ENCODE assay signal across 9 cellular contexts in the genomic region with DNA sequence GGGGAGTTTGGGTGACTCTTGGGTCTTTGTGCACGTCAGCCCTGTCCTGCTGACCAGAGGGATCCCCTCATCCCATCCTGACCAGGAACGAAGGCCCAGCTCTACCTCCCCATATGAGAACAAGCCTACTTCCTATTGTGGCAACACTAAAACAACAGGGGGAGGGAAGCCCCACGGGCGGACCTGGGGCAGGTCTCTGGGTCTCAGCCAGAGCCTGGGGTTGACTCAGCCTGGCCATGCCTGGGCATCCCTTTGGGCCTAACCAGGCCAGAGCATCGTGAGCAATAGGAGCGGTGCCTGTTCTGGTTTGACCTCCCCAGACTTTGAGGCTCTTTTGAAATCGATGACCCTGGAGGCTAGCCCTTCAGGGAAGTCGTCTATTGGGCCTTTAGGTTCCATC.
DNase-seq lines count a peak whose midpoint lies in the region; ATAC-seq and TF ChIP-seq lines count a peak whose summit lies in the region.
"Had no signal": no experiment of that assay in that cellular context is flagged by ENCODE, and none has a peak within 500 bp of the region (broad histone marks: within the 10 kb centered on the region; RNA-seq: fewer than 3 reads in every experiment).

No MANE protein-coding gene starts in this region.

- peaks cover 23% of the 10 kb centered on the region for H4K20me1 ChIP-seq in OCI-LY3 (ENCODE audit: insufficient read depth, low read length)

- H3K27ac ChIP-seq in OCI-LY3 (ENCODE audit: low read length): peak overlapping the region; percentile 83
- peak overlapping the region; percentile 73 for H3K27ac ChIP-seq in effector memory CD4-positive, alpha-beta T cell (ENCODE audit: insufficient read depth, low read length, poor library complexity, severe bottlenecking)
- H3K27ac ChIP-seq: prostate gland had no signal

- no peaks in the 10 kb centered on the region for H3K27me3 ChIP-seq in OCI-LY3 (ENCODE audit: low read depth, low read length)
- no peaks in the 10 kb centered on the region for H3K27me3 ChIP-seq in effector memory CD4-positive, alpha-beta T cell (replicated peaks; ENCODE audit: control insufficient read depth, insufficient read depth, low read length, poor library complexity, severe bottlenecking)

- peaks cover 59% of the 10 kb centered on the region for H3K4me1 Mint-ChIP-seq in T-helper 1 cell treated with Interleukin-12 subunit alpha and Interleukin-12 subunit beta and Interleukin-4 antibody, amounts not matched to agents 30 μg/mL and 1 μg/mL, for 36 hours (ENCODE audit: low read depth)
- H3K4me1 Mint-ChIP-seq in stimulated activated effector memory CD8-positive, alpha-beta T cell treated with anti-CD3 and anti-CD28 coated beads, Interleukin-12 subunit alpha, Interleukin-12 subunit beta, amount 100 ng/mL, for 72 hours: peaks cover 83% of the 10 kb centered on the region

- H3K36me3 ChIP-seq in OCI-LY3 (replicated peaks; ENCODE audit: low read depth, low read length): peaks cover 35% of the 10 kb centered on the region
- H3K36me3 ChIP-seq in effector memory CD4-positive, alpha-beta T cell (ENCODE audit: control insufficient read depth, insufficient read depth, low read length): peaks cover 26% of the 10 kb centered on the region
- H3K36me3 ChIP-seq: prostate gland had no signal

- no peak overlapping the region for H2AFZ ChIP-seq in OCI-LY3 (ENCODE audit: low read depth, low read length)

- peaks cover 58% of the 10 kb centered on the region for H3K4me1 ChIP-seq in OCI-LY3 (ENCODE audit: low read length)
- peaks cover 56% of the 10 kb centered on the region for H3K4me1 ChIP-seq in effector memory CD4-positive, alpha-beta T cell (ENCODE audit: control insufficient read depth, insufficient read depth, low read length, poor library complexity, severe bottlenecking)
- H3K4me1 ChIP-seq: prostate gland had no signal

- H3K9me3 Mint-ChIP-seq in T-helper 1 cell treated with Interleukin-12 subunit alpha and Interleukin-12 subunit beta and Interleukin-4 antibody, amounts not matched to agents 30 μg/mL and 1 μg/mL, for 36 hours: no peaks in the 10 kb centered on the region
- no peaks in the 10 kb centered on the region for H3K9me3 Mint-ChIP-seq in stimulated activated effector memory CD8-positive, alpha-beta T cell treated with anti-CD3 and anti-CD28 coated beads, Interleukin-12 subunit alpha, Interleukin-12 subunit beta, amount 100 ng/mL, for 72 hours

- H3K27ac Mint-ChIP-seq in T-helper 1 cell treated with Interleukin-12 subunit alpha and Interleukin-12 subunit beta and Interleukin-4 antibody, amounts not matched to agents 30 μg/mL and 1 μg/mL, for 36 hours: peak overlapping the region; percentile 79
- peak overlapping the region; percentile 98 for H3K27ac Mint-ChIP-seq in stimulated activated effector memory CD8-positive, alpha-beta T cell treated with anti-CD3 and anti-CD28 coated beads, Interleukin-12 subunit alpha, Interleukin-12 subunit beta, amount 100 ng/mL, for 72 hours

- peak overlapping the region; percentile 96 for H3K9ac ChIP-seq in OCI-LY3 (ENCODE audit: low read length)

- TF ChIP-seq CTCF in OCI-LY3 (IDR thresholded peaks at IDR 0.05; ENCODE audit: low read depth, low read length) (no peak), GM10248 (IDR thresholded peaks at IDR 0.05; ENCODE audit: control extremely low read depth, extremely low read depth, low read depth, missing control alignments) (no peak)

- H3K4me3 ChIP-seq in OCI-LY3 (ENCODE audit: low read length): peak overlapping the region; percentile 95
- H3K4me3 ChIP-seq in effector memory CD4-positive, alpha-beta T cell (ENCODE audit: insufficient read depth, low read depth, low read length, poor library complexity, severe bottlenecking): peak overlapping the region; percentile 77
- H3K4me3 ChIP-seq: prostate gland had no signal

- no peak for ATAC-seq in stimulated activated effector memory CD8-positive, alpha-beta T cell treated with anti-CD3 and anti-CD28 coated beads, Interleukin-12 subunit alpha, Interleukin-12 subunit beta, amount 100 ng/mL, for 72 hours

- H3K4me3 Mint-ChIP-seq in T-helper 1 cell treated with Interleukin-12 subunit alpha and Interleukin-12 subunit beta and Interleukin-4 antibody, amounts not matched to agents 30 μg/mL and 1 μg/mL, for 36 hours: peak overlapping the region; percentile 89
- peak overlapping the region; percentile 78 for H3K4me3 Mint-ChIP-seq in stimulated activated effector memory CD8-positive, alpha-beta T cell treated with anti-CD3 and anti-CD28 coated beads, Interleukin-12 subunit alpha, Interleukin-12 subunit beta, amount 100 ng/mL, for 72 hours

- peaks cover 65% of the 10 kb centered on the region for H3K79me2 ChIP-seq in OCI-LY3 (ENCODE audit: low read length)

- POLR2A ChIA-PET in GM10248 (lab: Yijun Ruan, JAX): interaction anchor here (0.5 kb wide), 1 partner anchor 1114 kb away, joined by 3 read pairs; no protein-coding TSS in a partner anchor

- peaks cover 43% of the 10 kb centered on the region for H3K36me3 Mint-ChIP-seq in T-helper 1 cell treated with Interleukin-12 subunit alpha and Interleukin-12 subunit beta and Interleukin-4 antibody, amounts not matched to agents 30 μg/mL and 1 μg/mL, for 36 hours (ENCODE audit: low read depth)
- H3K36me3 Mint-ChIP-seq in stimulated activated effector memory CD8-positive, alpha-beta T cell treated with anti-CD3 and anti-CD28 coated beads, Interleukin-12 subunit alpha, Interleukin-12 subunit beta, amount 100 ng/mL, for 72 hours: peaks cover 70% of the 10 kb centered on the region

- peak overlapping the region; percentile 79 for H3K4me2 ChIP-seq in OCI-LY3 (ENCODE audit: low read length)

- CTCF ChIA-PET in GM10248 (lab: Yijun Ruan, JAX): interaction anchor here (1.0 to 4.0 kb wide), 5 partner anchors 8 to 56 kb away, joined by 3 to 36 read pairs (median 3); no protein-coding TSS in a partner anchor

- no peaks in the 10 kb centered on the region for H3K9me3 ChIP-seq in OCI-LY3 (ENCODE audit: insufficient read depth, low read length)
- H3K9me3 ChIP-seq in effector memory CD4-positive, alpha-beta T cell (ENCODE audit: control insufficient read depth, low read length): no peaks in the 10 kb centered on the region
- H3K9me3 ChIP-seq: prostate gland had no signal

- DNase-seq in T-helper 1 cell (no peak), NCI-H2171 treated with DMSO at 0.1 percent for 48 hours (lab: John Stamatoyannopoulos, UW) (no peak), NCI-H748 treated with DMSO at 0.1 percent for 48 hours (lab: John Stamatoyannopoulos, UW) (no peak), GM10248 (ENCODE audit: extremely low spot score) (no peak)
- no peak for DNase-seq in effector memory CD4-positive, alpha-beta T cell
- DNase-seq in stimulated activated effector memory CD8-positive, alpha-beta T cell treated with anti-CD3 and anti-CD28 coated beads, Interleukin-12 subunit alpha, Interleukin-12 subunit beta, amount 100 ng/mL, for 72 hours (ENCODE audit: low spot score in 2 of 2): no peak

- H3K27me3 Mint-ChIP-seq in T-helper 1 cell treated with Interleukin-12 subunit alpha and Interleukin-12 subunit beta and Interleukin-4 antibody, amounts not matched to agents 30 μg/mL and 1 μg/mL, for 36 hours (ENCODE audit: low read depth): no peaks in the 10 kb centered on the region
